In the genomic region with DNA sequence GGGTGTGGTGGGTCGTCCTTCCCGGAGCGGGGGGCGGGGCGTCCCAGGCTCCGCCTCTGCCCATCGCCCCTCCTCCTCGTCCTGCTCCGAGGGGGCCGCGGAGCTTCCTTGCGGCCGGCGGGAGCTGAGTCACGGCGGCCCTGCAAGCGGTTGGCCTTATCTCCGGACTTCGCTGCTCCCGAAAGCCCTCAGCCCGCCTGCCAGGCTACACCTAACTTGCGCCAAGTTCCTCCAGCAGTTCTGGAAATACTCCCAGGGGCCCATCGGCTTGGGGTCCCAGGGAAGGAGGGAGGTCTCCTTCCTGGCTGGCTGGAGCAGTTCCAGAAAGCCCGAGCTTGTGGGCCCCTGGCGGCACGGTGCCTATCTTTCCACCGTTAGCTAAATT, we compare ENCODE assay signal across 1 cellular context.
TF ChIP-seq lines count a peak whose summit lies in the region.

No MANE protein-coding gene starts in this region.

TF ChIP-seq in HepG2, 621 proteins besides CTCF, POLR2A, EP300 and RAD21 (continued from another document):
- TF ChIP-seq, protein P1, sequence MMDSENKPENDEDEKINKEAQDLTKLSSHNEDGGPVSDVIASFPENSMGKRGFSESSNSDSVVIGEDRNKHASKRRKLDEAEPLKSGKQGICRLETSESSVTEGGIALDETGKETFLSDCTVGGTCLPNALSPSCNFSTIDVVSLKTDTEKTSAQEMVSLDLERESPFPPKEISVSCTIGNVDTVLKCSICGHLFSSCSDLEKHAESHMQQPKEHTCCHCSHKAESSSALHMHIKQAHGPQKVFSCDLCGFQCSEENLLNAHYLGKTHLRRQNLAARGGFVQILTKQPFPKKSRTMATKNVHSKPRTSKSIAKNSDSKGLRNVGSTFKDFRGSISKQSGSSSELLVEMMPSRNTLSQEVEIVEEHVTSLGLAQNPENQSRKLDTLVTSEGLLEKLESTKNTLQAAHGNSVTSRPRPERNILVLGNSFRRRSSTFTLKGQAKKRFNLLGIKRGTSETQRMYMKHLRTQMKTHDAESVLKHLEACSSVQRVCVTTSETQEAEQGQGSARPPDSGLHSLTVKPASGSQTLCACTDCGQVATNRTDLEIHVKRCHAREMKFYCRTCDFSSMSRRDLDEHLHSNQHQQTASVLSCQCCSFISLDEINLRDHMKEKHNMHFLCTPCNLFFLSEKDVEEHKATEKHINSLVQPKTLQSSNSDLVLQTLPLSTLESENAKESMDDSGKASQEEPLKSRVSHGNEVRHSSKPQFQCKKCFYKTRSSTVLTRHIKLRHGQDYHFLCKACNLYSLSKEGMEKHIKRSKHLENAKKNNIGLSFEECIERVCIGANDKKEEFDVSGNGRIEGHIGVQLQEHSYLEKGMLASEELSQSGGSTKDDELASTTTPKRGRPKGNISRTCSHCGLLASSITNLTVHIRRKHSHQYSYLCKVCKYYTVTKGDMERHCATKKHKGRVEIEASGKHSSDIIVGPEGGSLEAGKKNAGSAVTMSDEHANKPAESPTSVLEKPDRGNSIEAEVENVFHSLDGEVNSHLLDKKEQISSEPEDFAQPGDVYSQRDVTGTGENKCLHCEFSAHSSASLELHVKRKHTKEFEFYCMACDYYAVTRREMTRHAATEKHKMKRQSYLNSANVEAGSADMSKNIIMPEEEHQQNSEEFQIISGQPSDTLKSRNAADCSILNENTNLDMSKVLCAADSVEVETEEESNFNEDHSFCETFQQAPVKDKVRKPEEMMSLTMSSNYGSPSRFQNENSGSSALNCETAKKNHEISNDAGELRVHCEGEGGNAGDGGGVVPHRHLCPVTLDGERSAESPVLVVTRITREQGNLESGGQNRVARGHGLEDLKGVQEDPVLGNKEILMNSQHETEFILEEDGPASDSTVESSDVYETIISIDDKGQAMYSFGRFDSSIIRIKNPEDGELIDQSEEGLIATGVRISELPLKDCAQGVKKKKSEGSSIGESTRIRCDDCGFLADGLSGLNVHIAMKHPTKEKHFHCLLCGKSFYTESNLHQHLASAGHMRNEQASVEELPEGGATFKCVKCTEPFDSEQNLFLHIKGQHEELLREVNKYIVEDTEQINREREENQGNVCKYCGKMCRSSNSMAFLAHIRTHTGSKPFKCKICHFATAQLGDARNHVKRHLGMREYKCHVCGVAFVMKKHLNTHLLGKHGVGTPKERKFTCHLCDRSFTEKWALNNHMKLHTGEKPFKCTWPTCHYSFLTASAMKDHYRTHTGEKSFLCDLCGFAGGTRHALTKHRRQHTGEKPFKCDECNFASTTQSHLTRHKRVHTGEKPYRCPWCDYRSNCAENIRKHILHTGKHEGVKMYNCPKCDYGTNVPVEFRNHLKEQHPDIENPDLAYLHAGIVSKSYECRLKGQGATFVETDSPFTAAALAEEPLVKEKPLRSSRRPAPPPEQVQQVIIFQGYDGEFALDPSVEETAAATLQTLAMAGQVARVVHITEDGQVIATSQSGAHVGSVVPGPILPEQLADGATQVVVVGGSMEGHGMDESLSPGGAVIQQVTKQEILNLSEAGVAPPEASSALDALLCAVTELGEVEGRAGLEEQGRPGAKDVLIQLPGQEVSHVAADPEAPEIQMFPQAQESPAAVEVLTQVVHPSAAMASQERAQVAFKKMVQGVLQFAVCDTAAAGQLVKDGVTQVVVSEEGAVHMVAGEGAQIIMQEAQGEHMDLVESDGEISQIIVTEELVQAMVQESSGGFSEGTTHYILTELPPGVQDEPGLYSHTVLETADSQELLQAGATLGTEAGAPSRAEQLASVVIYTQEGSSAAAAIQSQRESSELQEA (CRISPR knock-in tag; IDR thresholded peaks at IDR 0.05; ENCODE audit: not compliant biosample characterization): peak; percentile 48
- TF ChIP-seq ZFP1 (CRISPR knock-in tag; IDR thresholded peaks at IDR 0.05): no peak
- TF ChIP-seq, protein P2, sequence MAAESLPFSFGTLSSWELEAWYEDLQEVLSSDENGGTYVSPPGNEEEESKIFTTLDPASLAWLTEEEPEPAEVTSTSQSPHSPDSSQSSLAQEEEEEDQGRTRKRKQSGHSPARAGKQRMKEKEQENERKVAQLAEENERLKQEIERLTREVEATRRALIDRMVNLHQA (CRISPR knock-in tag; IDR thresholded peaks at IDR 0.05): no peak
- no peak for TF ChIP-seq KDM6A (CRISPR knock-in tag; IDR thresholded peaks at IDR 0.05; ENCODE audit: low read depth)
- TF ChIP-seq CHCHD3 (CRISPR knock-in tag; IDR thresholded peaks at IDR 0.05): no peak
- no peak for TF ChIP-seq ZBTB21 (CRISPR knock-in tag; IDR thresholded peaks at IDR 0.05)
- no peak for TF ChIP-seq NFKBIZ (CRISPR knock-in tag; IDR thresholded peaks at IDR 0.05)
- TF ChIP-seq YEATS4 (CRISPR knock-in tag; IDR thresholded peaks at IDR 0.05; ENCODE audit: borderline replicate concordance): 0 out of 2 replicates have a peak, but pooled peaks have one; percentile 51
- no peak for TF ChIP-seq NR2F6 (IDR thresholded peaks at IDR 0.05)
- TF ChIP-seq NR2F6 (CRISPR knock-in tag; IDR thresholded peaks at IDR 0.05): peak; percentile 42; the same call in 1 of the 2 replicates
- TF ChIP-seq HHEX (CRISPR knock-in tag; IDR thresholded peaks at IDR 0.05): no peak
- TF ChIP-seq, protein P3, sequence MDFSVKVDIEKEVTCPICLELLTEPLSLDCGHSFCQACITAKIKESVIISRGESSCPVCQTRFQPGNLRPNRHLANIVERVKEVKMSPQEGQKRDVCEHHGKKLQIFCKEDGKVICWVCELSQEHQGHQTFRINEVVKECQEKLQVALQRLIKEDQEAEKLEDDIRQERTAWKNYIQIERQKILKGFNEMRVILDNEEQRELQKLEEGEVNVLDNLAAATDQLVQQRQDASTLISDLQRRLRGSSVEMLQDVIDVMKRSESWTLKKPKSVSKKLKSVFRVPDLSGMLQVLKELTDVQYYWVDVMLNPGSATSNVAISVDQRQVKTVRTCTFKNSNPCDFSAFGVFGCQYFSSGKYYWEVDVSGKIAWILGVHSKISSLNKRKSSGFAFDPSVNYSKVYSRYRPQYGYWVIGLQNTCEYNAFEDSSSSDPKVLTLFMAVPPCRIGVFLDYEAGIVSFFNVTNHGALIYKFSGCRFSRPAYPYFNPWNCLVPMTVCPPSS (IDR thresholded peaks at IDR 0.05): no peak
- TF ChIP-seq ZSCAN9 (CRISPR knock-in tag; IDR thresholded peaks at IDR 0.05; ENCODE audit: borderline replicate concordance): 0 out of 2 replicates have a peak, but pooled peaks have one; percentile 2
- TF ChIP-seq CBX2 (IDR thresholded peaks at IDR 0.05; ENCODE audit: low read depth, low read length): no peak
- no peak for TF ChIP-seq CBX2 (CRISPR knock-in tag; IDR thresholded peaks at IDR 0.05; ENCODE audit: low read depth)
- TF ChIP-seq POLR2G (IDR thresholded peaks at IDR 0.05; ENCODE audit: low read depth, low read length): peak; percentile 89
- no peak for TF ChIP-seq RARG (CRISPR knock-in tag; IDR thresholded peaks at IDR 0.05; ENCODE audit: low read depth)
- 0 out of 2 replicates have a peak, but pooled peaks have one; percentile 57 for TF ChIP-seq ZNF75D (CRISPR knock-in tag; IDR thresholded peaks at IDR 0.05; ENCODE audit: borderline replicate concordance)
- TF ChIP-seq AHR (CRISPR knock-in tag; IDR thresholded peaks at IDR 0.05): no peak
- no peak for TF ChIP-seq ETV6 (CRISPR knock-in tag; conservative IDR thresholded peaks at IDR 0.05)
- TF ChIP-seq TOE1 (CRISPR knock-in tag; IDR thresholded peaks at IDR 0.05): no peak
- TF ChIP-seq, protein P4, sequence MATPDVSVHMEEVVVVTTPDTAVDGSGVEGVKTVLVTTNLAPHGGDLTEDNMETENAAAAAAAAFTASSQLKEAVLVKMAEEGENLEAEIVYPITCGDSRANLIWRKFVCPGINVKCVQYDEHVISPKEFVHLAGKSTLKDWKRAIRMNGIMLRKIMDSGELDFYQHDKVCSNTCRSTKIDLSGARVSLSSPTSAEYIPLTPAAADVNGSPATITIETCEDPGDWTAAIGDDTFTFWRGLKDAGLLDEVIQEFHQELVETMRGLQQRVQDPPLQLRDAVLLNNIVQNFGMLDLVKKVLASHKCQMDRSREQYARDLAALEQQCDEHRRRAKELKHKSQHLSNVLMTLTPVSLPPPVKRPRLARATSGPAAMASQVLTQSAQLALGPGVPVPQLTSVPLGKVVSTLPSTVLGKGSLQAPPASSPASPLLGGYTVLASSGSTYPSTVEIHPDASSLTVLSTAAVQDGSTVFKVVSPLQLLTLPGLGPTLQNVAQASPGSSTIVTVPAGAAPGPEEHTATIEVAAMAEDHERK (CRISPR knock-in tag; IDR thresholded peaks at IDR 0.05; ENCODE audit: low read depth): no peak
- TF ChIP-seq, protein P5, sequence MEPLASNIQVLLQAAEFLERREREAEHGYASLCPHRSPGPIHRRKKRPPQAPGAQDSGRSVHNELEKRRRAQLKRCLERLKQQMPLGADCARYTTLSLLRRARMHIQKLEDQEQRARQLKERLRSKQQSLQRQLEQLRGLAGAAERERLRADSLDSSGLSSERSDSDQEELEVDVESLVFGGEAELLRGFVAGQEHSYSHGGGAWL (CRISPR knock-in tag; IDR thresholded peaks at IDR 0.05): 0 out of 2 replicates have a peak, but pooled peaks have one; percentile 58
- TF ChIP-seq ARHGAP35 (CRISPR knock-in tag; IDR thresholded peaks at IDR 0.05; ENCODE audit: borderline replicate concordance): 0 out of 2 replicates have a peak, but pooled peaks have one; percentile 24
- TF ChIP-seq ELF1 (CRISPR knock-in tag; IDR thresholded peaks at IDR 0.05): peak; percentile 21; the same call in 1 of the 2 replicates
- no peak for TF ChIP-seq AKAP8 (CRISPR knock-in tag; IDR thresholded peaks at IDR 0.05)
- TF ChIP-seq PAF1 (CRISPR knock-in tag; IDR thresholded peaks at IDR 0.05): no peak
- no peak for TF ChIP-seq GZF1 (CRISPR knock-in tag; IDR thresholded peaks at IDR 0.05)
- TF ChIP-seq MED13 (CRISPR knock-in tag; IDR thresholded peaks at IDR 0.05): peak; percentile 73
- TF ChIP-seq, protein P6, sequence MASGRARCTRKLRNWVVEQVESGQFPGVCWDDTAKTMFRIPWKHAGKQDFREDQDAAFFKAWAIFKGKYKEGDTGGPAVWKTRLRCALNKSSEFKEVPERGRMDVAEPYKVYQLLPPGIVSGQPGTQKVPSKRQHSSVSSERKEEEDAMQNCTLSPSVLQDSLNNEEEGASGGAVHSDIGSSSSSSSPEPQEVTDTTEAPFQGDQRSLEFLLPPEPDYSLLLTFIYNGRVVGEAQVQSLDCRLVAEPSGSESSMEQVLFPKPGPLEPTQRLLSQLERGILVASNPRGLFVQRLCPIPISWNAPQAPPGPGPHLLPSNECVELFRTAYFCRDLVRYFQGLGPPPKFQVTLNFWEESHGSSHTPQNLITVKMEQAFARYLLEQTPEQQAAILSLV (CRISPR knock-in tag; IDR thresholded peaks at IDR 0.05; ENCODE audit: borderline replicate concordance): no peak
- peak; percentile 16 for TF ChIP-seq SKI (IDR thresholded peaks at IDR 0.05; ENCODE audit: partially characterized antibody)
- TF ChIP-seq ZNF335 (CRISPR knock-in tag; IDR thresholded peaks at IDR 0.05): no peak
- peak; percentile 34; the same call in 1 of the 2 replicates for TF ChIP-seq KDM5B (CRISPR knock-in tag; IDR thresholded peaks at IDR 0.05; ENCODE audit: borderline replicate concordance)
- peak; percentile 83; the same call in 1 of the 2 replicates for TF ChIP-seq KLF12 (CRISPR knock-in tag; IDR thresholded peaks at IDR 0.05; ENCODE audit: borderline replicate concordance)
- TF ChIP-seq HOXD1 (CRISPR knock-in tag; IDR thresholded peaks at IDR 0.05): peak; percentile 58; the same call in 1 of the 2 replicates
- no peak for TF ChIP-seq RFX3 (CRISPR knock-in tag; IDR thresholded peaks at IDR 0.05)
- TF ChIP-seq MBD4 (IDR thresholded peaks at IDR 0.05; ENCODE audit: borderline replicate concordance, low read length): no peak
- TF ChIP-seq, protein P7, sequence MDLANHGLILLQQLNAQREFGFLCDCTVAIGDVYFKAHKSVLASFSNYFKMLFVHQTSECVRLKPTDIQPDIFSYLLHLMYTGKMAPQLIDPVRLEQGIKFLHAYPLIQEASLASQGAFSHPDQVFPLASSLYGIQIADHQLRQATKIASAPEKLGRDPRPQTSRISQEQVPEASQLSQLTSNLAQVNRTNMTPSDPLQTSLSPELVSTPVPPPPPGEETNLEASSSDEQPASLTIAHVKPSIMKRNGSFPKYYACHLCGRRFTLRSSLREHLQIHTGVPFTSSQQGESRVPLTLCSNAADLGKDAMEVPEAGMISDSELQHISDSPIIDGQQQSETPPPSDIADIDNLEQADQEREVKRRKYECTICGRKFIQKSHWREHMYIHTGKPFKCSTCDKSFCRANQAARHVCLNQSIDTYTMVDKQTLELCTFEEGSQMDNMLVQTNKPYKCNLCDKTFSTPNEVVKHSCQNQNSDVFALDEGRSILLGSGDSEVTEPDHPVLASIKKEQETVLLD (CRISPR knock-in tag; IDR thresholded peaks at IDR 0.05; ENCODE audit: low read depth): no peak
- TF ChIP-seq NFKB2 (CRISPR knock-in tag; IDR thresholded peaks at IDR 0.05; ENCODE audit: borderline replicate concordance): peak; percentile 49; the same call in 1 of the 2 replicates
- TF ChIP-seq FOXK2 (IDR thresholded peaks at IDR 0.05): no peak
- TF ChIP-seq MTA3 (CRISPR knock-in tag; IDR thresholded peaks at IDR 0.05): no peak
